Comparison of ENCODE assay signal across 17 cellular contexts in the genomic region with DNA sequence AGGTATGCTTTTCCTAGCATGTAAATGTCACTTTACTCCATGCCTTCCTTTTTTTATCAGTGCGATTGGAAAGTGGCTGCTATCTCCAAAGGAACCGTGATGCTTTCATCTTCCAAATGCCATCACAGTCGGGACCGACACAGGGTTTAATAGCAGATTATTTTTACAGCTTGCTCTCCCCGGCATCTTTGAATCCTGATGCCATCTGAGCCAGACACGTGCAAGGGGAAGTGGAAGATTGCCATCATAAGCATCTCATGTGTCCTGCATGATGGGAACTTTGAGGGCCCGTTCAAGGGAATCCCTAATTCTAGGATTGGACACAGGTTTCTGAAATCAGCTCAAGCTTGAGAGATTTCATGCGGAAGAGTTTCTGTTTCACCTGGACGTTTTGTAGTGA.
"Had no signal": no experiment of that assay in that cellular context is flagged by ENCODE, and none has a peak within 500 bp of the region (broad histone marks: within the 10 kb centered on the region; RNA-seq: fewer than 3 reads in every experiment).

No MANE protein-coding gene starts in this region.

- H3K9me3 ChIP-seq: thyroid gland had no signal

- H3K4me1 Mint-ChIP-seq: central memory CD8-positive, alpha-beta T cell had no signal

- H3K27ac ChIP-seq: gastroesophageal sphincter, heart left ventricle, left lung, thyroid gland, VCaP had no signal

- H3K27ac Mint-ChIP-seq: activated naive CD8-positive, alpha-beta T cell; progenitor cell of endocrine pancreas; T-helper 1 cell treated with Interleukin-12 subunit alpha and Interleukin-12 subunit beta and Interleukin-4 antibody, amounts not matched to agents 30 μg/mL and 1 μg/mL, for 36 hours had no signal

- H3K4me3 Mint-ChIP-seq: activated naive CD8-positive, alpha-beta T cell; central memory CD8-positive, alpha-beta T cell; T-helper 1 cell treated with Interleukin-12 subunit alpha and Interleukin-12 subunit beta and Interleukin-4 antibody, amounts not matched to agents 30 μg/mL and 1 μg/mL, for 36 hours had no signal

- H3K36me3 ChIP-seq: gastroesophageal sphincter, heart left ventricle, left lung, thyroid gland had no signal

- H3K4me3 ChIP-seq: gastroesophageal sphincter, heart left ventricle, left lung, thyroid gland had no signal

- H3K4me1 ChIP-seq: left lung, thyroid gland had no signal

- DNase-seq: activated CD4-positive, CD25-positive, alpha-beta regulatory T cell treated with anti-CD3 and anti-CD28 coated beads, Interleukin-2, amount 50 U/mL, for 72 hours; activated gamma-delta T cell treated with Interleukin-2 at 50 U/mL for 16 hours; amniotic stem cell; cortex of kidney; effector CD4-positive, alpha-beta T cell; heart left ventricle; left lung; midbrain; stimulated activated naive CD4-positive, alpha-beta T cell; thyroid gland had no signal

- H3K27me3 ChIP-seq: thyroid gland had no signal

- H3K36me3 Mint-ChIP-seq: activated naive CD8-positive, alpha-beta T cell had no signal

- ATAC-seq: esophagus mucosa, gastroesophageal sphincter, left lung had no signal

- H3K9me3 Mint-ChIP-seq: central memory CD8-positive, alpha-beta T cell; T-helper 1 cell treated with Interleukin-12 subunit alpha and Interleukin-12 subunit beta and Interleukin-4 antibody, amounts not matched to agents 30 μg/mL and 1 μg/mL, for 36 hours had no signal
